Comparison of ENCODE assay signal across 20 cellular contexts in the genomic region with DNA sequence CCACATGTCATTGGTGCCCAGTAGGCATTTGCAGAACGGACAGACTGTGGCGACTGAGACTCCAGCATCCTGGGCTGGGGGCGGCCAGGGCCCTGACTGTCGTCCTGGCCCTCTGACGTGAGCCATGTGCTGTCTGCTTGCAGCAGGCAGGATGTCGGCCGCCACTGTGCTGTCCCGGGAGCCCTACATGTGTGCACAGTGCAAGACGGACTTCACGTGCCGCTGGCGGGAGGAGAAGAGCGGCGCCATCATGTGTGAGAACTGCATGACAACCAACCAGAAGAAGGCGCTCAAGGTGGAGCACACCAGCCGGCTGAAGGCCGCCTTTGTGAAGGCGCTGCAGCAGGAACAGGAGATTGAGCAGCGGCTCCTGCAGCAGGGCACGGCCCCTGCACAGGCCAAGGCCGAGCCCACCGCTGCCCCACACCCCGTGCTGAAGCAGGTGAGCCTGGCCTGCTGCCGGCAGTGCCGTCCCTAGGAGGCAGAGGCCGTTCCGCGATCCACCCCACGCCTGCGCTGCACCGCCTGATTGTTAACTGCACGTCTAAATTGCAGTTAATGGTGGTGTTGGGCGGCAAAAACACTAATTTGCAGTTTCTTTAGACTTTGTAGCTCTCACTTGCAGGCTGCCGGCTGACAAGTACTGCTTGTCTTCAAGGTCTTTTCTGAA. TPM values are rescaled to one million over a fixed set of nuclear protein-coding genes. Genes with fewer than 3 reads are reported as not detected.
DNase-seq lines count a peak whose midpoint lies in the region; ATAC-seq, FAIRE-seq and TF ChIP-seq lines count a peak whose summit lies in the region.
"Had no signal": no experiment of that assay in that cellular context is flagged by ENCODE, and none has a peak within 500 bp of the region (broad histone marks: within the 10 kb centered on the region; RNA-seq: fewer than 3 reads in every experiment).

No MANE protein-coding gene starts in this region.

- H3K79me2 ChIP-seq in HepG2 (ENCODE audit: insufficient read depth, low read length), result no peaks in the 10 kb centered on the region

- CTCF ChIA-PET in RWPE1 (lab: Yijun Ruan, JAX) (no interaction called here), HepG2 (lab: Yijun Ruan, JAX; ENCODE audit: low intra/inter-chr PET ratio, low total read pairs) (no interaction called here)

- no peaks in the 10 kb centered on the region for H3K27me3 ChIP-seq in HUES6 (ENCODE audit: control insufficient read depth, insufficient read depth, low read length)
- H3K27me3 ChIP-seq in HepG2 (ENCODE audit: control insufficient read depth in 1 of 2, insufficient read depth in 2 of 2, low read length in 2 of 2), result no peaks in the 10 kb centered on the region
- H3K27me3 ChIP-seq: BE2C had no signal

- in situ Hi-C loops in HepG2 (cut with HindIII; ENCODE audit: extremely low pct_ligation_motif_present, low pct_unique_long_range_greater_than_20kb), result no loop called here

- 98% methylated on average over 17 of the region's 34 CpGs for WGBS in HepG2 (ENCODE audit: low lambda C conversion rate)

- no peak overlapping the region for H3K4me2 ChIP-seq in HepG2 (ENCODE audit: low read depth, low read length)
- H3K4me2 ChIP-seq: A549 had no signal

- peaks cover 94% of the 10 kb centered on the region for H3K36me3 Mint-ChIP-seq in stimulated activated effector memory CD8-positive, alpha-beta T cell treated with anti-CD3 and anti-CD28 coated beads, Interleukin-12 subunit alpha, Interleukin-12 subunit beta, amount 100 ng/mL, for 72 hours

- H3K4me3 Mint-ChIP-seq in stimulated activated effector memory CD8-positive, alpha-beta T cell treated with anti-CD3 and anti-CD28 coated beads, Interleukin-12 subunit alpha, Interleukin-12 subunit beta, amount 100 ng/mL, for 72 hours, result no peak overlapping the region
- H3K4me3 Mint-ChIP-seq: CD4-positive, alpha-beta memory T cell; HFFc6 had no signal

- DNase-seq in RWPE1 (ENCODE audit: low spot score), result no peak
- no peak for DNase-seq in HepG2 (ENCODE audit: low spot score)
- no peak for DNase-seq in stimulated activated effector memory CD8-positive, alpha-beta T cell treated with anti-CD3 and anti-CD28 coated beads, Interleukin-12 subunit alpha, Interleukin-12 subunit beta, amount 100 ng/mL, for 72 hours (ENCODE audit: low spot score in 2 of 2)
- no peak for DNase-seq in NCI-H82 (lab: John Stamatoyannopoulos, UW)
- no peak for DNase-seq in NK-92 treated with Interleukin-12 subunit alpha and Interleukin-12 subunit beta, amount 100 ng/mL, for 24 hours (lab: John Stamatoyannopoulos, UW)
- DNase-seq: BE2C; CD4-positive, alpha-beta memory T cell; DMS79 treated with DMSO at 0.1 percent for 48 hours; EL; HCEC 1CT; HFFc6; IMR-90 had no signal

- H3K9me3 ChIP-seq in HUES6 (ENCODE audit: control insufficient read depth, insufficient read depth, low read depth, low read length) (no peaks in the 10 kb centered on the region), HepG2 (ENCODE audit: low read length) (no peaks in the 10 kb centered on the region)
- H3K9me3 ChIP-seq: A549, BE2C had no signal

- no peak for TF ChIP-seq POLR2A in HepG2 (IDR thresholded peaks at IDR 0.05; ENCODE audit: insufficient read depth in 1 of 2, low read depth in 2 of 2, low read length in 2 of 2)

- H4K20me1 ChIP-seq in HepG2 (ENCODE audit: insufficient read depth, low read length), result no peaks in the 10 kb centered on the region

- H3K4me1 Mint-ChIP-seq in stimulated activated effector memory CD8-positive, alpha-beta T cell treated with anti-CD3 and anti-CD28 coated beads, Interleukin-12 subunit alpha, Interleukin-12 subunit beta, amount 100 ng/mL, for 72 hours, result no peaks in the 10 kb centered on the region

- H3K27ac Mint-ChIP-seq in stimulated activated effector memory CD8-positive, alpha-beta T cell treated with anti-CD3 and anti-CD28 coated beads, Interleukin-12 subunit alpha, Interleukin-12 subunit beta, amount 100 ng/mL, for 72 hours, result peak overlapping the region; percentile 77
- H3K27ac Mint-ChIP-seq: HFFc6 had no signal

- no peak overlapping the region for H3K9ac ChIP-seq in HUES6 (ENCODE audit: low read length)
- no peak overlapping the region for H3K9ac ChIP-seq in HepG2 (ENCODE audit: insufficient read depth, low read depth, low read length)

- TF ChIP-seq RAD21 in HepG2 (CRISPR knock-in tag; IDR thresholded peaks at IDR 0.05), result no peak

- TF ChIP-seq CTCF in RWPE1 (conservative IDR thresholded peaks at IDR 0.05; ENCODE audit: low read depth) (no peak), HepG2 (CRISPR knock-in tag; IDR thresholded peaks at IDR 0.05) (no peak)

- no TSS peak for BruUV-seq in HepG2 (replicated peaks; lab: Mats Ljungman, UMichigan)

- POLR2A ChIA-PET in RWPE1 (lab: Yijun Ruan, JAX; ENCODE audit: low non-redundant PET) (no interaction called here), HepG2 (lab: Yijun Ruan, JAX) (no interaction called here)

- H3K4me3 ChIP-seq in HUES6 (ENCODE audit: low read depth, low read length) (no peak overlapping the region), HepG2 (replicated peaks in 1 of 3; ENCODE audit: insufficient read depth in 1 of 3, low read depth in 2 of 3, low read length in 3 of 3) (no peak overlapping the region)
- H3K4me3 ChIP-seq: A549 had no signal

- H2AFZ ChIP-seq in HepG2 (ENCODE audit: low read length), result no peak overlapping the region

- H3K36me3 ChIP-seq in HUES6 (ENCODE audit: control insufficient read depth, insufficient read depth, low read length) (peaks cover 100% of the 10 kb centered on the region), HepG2 (replicated peaks in 1 of 2; ENCODE audit: control insufficient read depth in 1 of 2, insufficient read depth in 2 of 2, low read length in 2 of 2) (peaks cover 28 to 90% of the 10 kb centered on the region in 2 experiments; a peak in 4 of 5 replicates)

- intact Hi-C loops in HepG2 (cut with micrococcal nuclease; ENCODE audit: unreplicated experiment), result no loop called here

- no peaks in the 10 kb centered on the region for H3K9me3 Mint-ChIP-seq in stimulated activated effector memory CD8-positive, alpha-beta T cell treated with anti-CD3 and anti-CD28 coated beads, Interleukin-12 subunit alpha, Interleukin-12 subunit beta, amount 100 ng/mL, for 72 hours
- H3K9me3 Mint-ChIP-seq: HFFc6 had no signal

- H3K4me1 ChIP-seq in HUES6 (ENCODE audit: control insufficient read depth, insufficient read depth, low read length) (no peaks in the 10 kb centered on the region), HepG2 (ENCODE audit: insufficient read depth, low read length) (no peaks in the 10 kb centered on the region)
- H3K4me1 ChIP-seq: A549, BE2C had no signal

- no peak for TF ChIP-seq EP300 in HepG2 (IDR thresholded peaks at IDR 0.05; ENCODE audit: low read depth in 2 of 2, low read length in 2 of 2)
- no peak for TF ChIP-seq EP300 in HepG2 (CRISPR knock-in tag; IDR thresholded peaks at IDR 0.05; ENCODE audit: borderline replicate concordance)

- FAIRE-seq in HepG2 (lab: Jason Lieb, UNC), result no peak
- FAIRE-seq: A549, G401.6, GM12891, H1 had no signal

- H3K27ac ChIP-seq in HUES6 (ENCODE audit: low read depth, low read length) (0 out of 2 replicates have a peak overlapping the region, but pooled peaks have one; percentile 28), RWPE1 (0 out of 2 replicates have a peak overlapping the region, but pooled peaks have one; percentile 4), HepG2 (ENCODE audit: extremely low read length, insufficient read depth, low read length) (no peak overlapping the region)
- H3K27ac ChIP-seq: A549, C4-2B, HL-60 had no signal

- ATAC-seq in HepG2 (no peak), HG03135 (IDR thresholded peaks at IDR 0.05; ENCODE audit: unreplicated experiment) (no peak)
- no peak for ATAC-seq in stimulated activated effector memory CD8-positive, alpha-beta T cell treated with anti-CD3 and anti-CD28 coated beads, Interleukin-12 subunit alpha, Interleukin-12 subunit beta, amount 100 ng/mL, for 72 hours
- ATAC-seq: A549 had no signal

RNA-seq across cellular contexts. Expression of a gene that starts 14.2 kb away (rescaled TPM):
- 0.71 and 0.86 TPM in 2 replicates for total RNA-seq in HepG2 (2016; rRNA removed; fragmentation: Illumina TruSeq; extraction: Trizol)
- 0.35 and 0.40 TPM in 2 replicates for total RNA-seq in HepG2 (2016; cell fraction: cytosol; rRNA removed; fragmentation: Illumina TruSeq; extraction: Trizol; ENCODE audit: low read depth)
- 0.65 and 0.85 TPM in 2 replicates for total RNA-seq in HepG2 (2016; cell fraction: insoluble cytoplasmic fraction; rRNA removed; fragmentation: Illumina TruSeq; extraction: Trizol)
- 0.83 and 1.3 TPM in 2 replicates for total RNA-seq in HepG2 (2016; cell fraction: membrane; rRNA removed; fragmentation: Illumina TruSeq; extraction: Trizol)
- 0.50 and 1.3 TPM in 2 replicates for total RNA-seq in HepG2 (2016; cell fraction: nucleus; rRNA removed; fragmentation: Illumina TruSeq; extraction: Trizol)
- polyA plus RNA-seq in HepG2 (2011; rRNA removed), result 1.2 and 2.0 TPM in 2 replicates
- polyA plus RNA-seq in HepG2 (2011; cell fraction: cytosol; rRNA removed), result 1.4 and 2.8 TPM in 2 replicates
- 6.3 and 8.3 TPM in 2 replicates for polyA plus RNA-seq in HepG2 (2011; cell fraction: nucleus; rRNA removed)
- polyA plus RNA-seq in HepG2 (2012), result 0.81 and 1.2 TPM in 2 replicates
- polyA plus RNA-seq in HepG2 (2016; cell fraction: cytosol; fragmentation: Illumina TruSeq; extraction: Trizol; ENCODE audit: low read depth), result 0.16 and 0.19 TPM in 2 replicates
- 1.1 and 1.7 TPM in 2 replicates for polyA plus RNA-seq in HepG2 (2016; cell fraction: insoluble cytoplasmic fraction; fragmentation: Illumina TruSeq; extraction: Trizol; ENCODE audit: low read depth)
- 0.68 and 0.82 TPM in 2 replicates for polyA plus RNA-seq in HepG2 (2016; cell fraction: membrane; fragmentation: Illumina TruSeq; extraction: Trizol; ENCODE audit: low read depth)
- 1.3 and 2.4 TPM in 2 replicates for polyA plus RNA-seq in HepG2 (2016; cell fraction: nucleus; fragmentation: Illumina TruSeq; extraction: Trizol; ENCODE audit: insufficient read depth, low read depth)
- polyA minus RNA-seq in HepG2 (2011; rRNA and poly(A)+ RNA removed; ENCODE audit: low replicate concordance), result 2.0 and 5.3 TPM in 2 replicates
- 1.3 and 1.5 TPM in 2 replicates for polyA minus RNA-seq in HepG2 (2011; cell fraction: cytosol; rRNA and poly(A)+ RNA removed)
- polyA minus RNA-seq in HepG2 (2011; cell fraction: nucleus; rRNA and poly(A)+ RNA removed), result 1.9 and 3.7 TPM in 2 replicates

RNA-seq across cellular contexts. Expression of a gene that starts 14.9 kb away (rescaled TPM):
- 278 and 337 TPM in 2 replicates for total RNA-seq in HepG2 (2016; rRNA removed; fragmentation: Illumina TruSeq; extraction: Trizol)
- 98.4 and 99.8 TPM in 2 replicates for total RNA-seq in HepG2 (2016; cell fraction: cytosol; rRNA removed; fragmentation: Illumina TruSeq; extraction: Trizol; ENCODE audit: low read depth)
- 323 and 362 TPM in 2 replicates for total RNA-seq in HepG2 (2016; cell fraction: insoluble cytoplasmic fraction; rRNA removed; fragmentation: Illumina TruSeq; extraction: Trizol)
- total RNA-seq in HepG2 (2016; cell fraction: membrane; rRNA removed; fragmentation: Illumina TruSeq; extraction: Trizol), result 84.6 and 89.0 TPM in 2 replicates
- 193 and 208 TPM in 2 replicates for total RNA-seq in HepG2 (2016; cell fraction: nucleus; rRNA removed; fragmentation: Illumina TruSeq; extraction: Trizol)
- polyA plus RNA-seq in HepG2 (2011; rRNA removed), result 366 and 368 TPM in 2 replicates
- 715 and 846 TPM in 2 replicates for polyA plus RNA-seq in HepG2 (2011; cell fraction: cytosol; rRNA removed)
- 199 and 226 TPM in 2 replicates for polyA plus RNA-seq in HepG2 (2011; cell fraction: nucleus; rRNA removed)
- 207 and 262 TPM in 2 replicates for polyA plus RNA-seq in HepG2 (2012)
- 72.4 and 85.3 TPM in 2 replicates for polyA plus RNA-seq in HepG2 (2016; cell fraction: cytosol; fragmentation: Illumina TruSeq; extraction: Trizol; ENCODE audit: low read depth)
- polyA plus RNA-seq in HepG2 (2016; cell fraction: insoluble cytoplasmic fraction; fragmentation: Illumina TruSeq; extraction: Trizol; ENCODE audit: low read depth), result 186 TPM in 2 replicates
- polyA plus RNA-seq in HepG2 (2016; cell fraction: membrane; fragmentation: Illumina TruSeq; extraction: Trizol; ENCODE audit: low read depth), result 52.4 and 56.3 TPM in 2 replicates
- 235 and 237 TPM in 2 replicates for polyA plus RNA-seq in HepG2 (2016; cell fraction: nucleus; fragmentation: Illumina TruSeq; extraction: Trizol; ENCODE audit: insufficient read depth, low read depth)
- 73.2 and 83.5 TPM in 2 replicates for polyA minus RNA-seq in HepG2 (2011; rRNA and poly(A)+ RNA removed; ENCODE audit: low replicate concordance)
- polyA minus RNA-seq in HepG2 (2011; cell fraction: cytosol; rRNA and poly(A)+ RNA removed), result 58.6 and 70.0 TPM in 2 replicates
- 42.1 and 44.4 TPM in 2 replicates for polyA minus RNA-seq in HepG2 (2011; cell fraction: nucleus; rRNA and poly(A)+ RNA removed)

RNA-seq across cellular contexts. Expression of a gene that starts 27.6 kb away (rescaled TPM):
- total RNA-seq in HepG2 (2016; rRNA removed; fragmentation: Illumina TruSeq; extraction: Trizol), result 0.32 and 0.89 TPM in 2 replicates
- 0.30 and 0.44 TPM in 2 replicates for total RNA-seq in HepG2 (2016; cell fraction: cytosol; rRNA removed; fragmentation: Illumina TruSeq; extraction: Trizol; ENCODE audit: low read depth)
- total RNA-seq in HepG2 (2016; cell fraction: insoluble cytoplasmic fraction; rRNA removed; fragmentation: Illumina TruSeq; extraction: Trizol), result 0.19 and 0.69 TPM in 2 replicates
- 0.28 and 0.41 TPM in 2 replicates for total RNA-seq in HepG2 (2016; cell fraction: membrane; rRNA removed; fragmentation: Illumina TruSeq; extraction: Trizol)
- 1.1 and 1.4 TPM in 2 replicates for total RNA-seq in HepG2 (2016; cell fraction: nucleus; rRNA removed; fragmentation: Illumina TruSeq; extraction: Trizol)
- 4.0 TPM in 2 replicates for polyA plus RNA-seq in HepG2 (2011; rRNA removed)
- polyA plus RNA-seq in HepG2 (2011; cell fraction: cytosol; rRNA removed), result 0.47 and 1.4 TPM in 2 replicates
- polyA plus RNA-seq in HepG2 (2011; cell fraction: nucleus; rRNA removed), result 61.3 and 67.2 TPM in 2 replicates
- polyA plus RNA-seq in HepG2 (2012), result 5.6 and 8.4 TPM in 2 replicates
- polyA plus RNA-seq in HepG2 (2016; cell fraction: cytosol; fragmentation: Illumina TruSeq; extraction: Trizol; ENCODE audit: low read depth), result 0.37 TPM in 1 of 2 replicates, not detected in the other
- 0.09 TPM in 1 of 2 replicates, not detected in the other for polyA plus RNA-seq in HepG2 (2016; cell fraction: insoluble cytoplasmic fraction; fragmentation: Illumina TruSeq; extraction: Trizol; ENCODE audit: low read depth)
- polyA plus RNA-seq in HepG2 (2016; cell fraction: membrane; fragmentation: Illumina TruSeq; extraction: Trizol; ENCODE audit: low read depth), result not detected in 2 replicates
- polyA plus RNA-seq in HepG2 (2016; cell fraction: nucleus; fragmentation: Illumina TruSeq; extraction: Trizol; ENCODE audit: insufficient read depth, low read depth), result 9.8 and 10.6 TPM in 2 replicates
- polyA minus RNA-seq in HepG2 (2011; rRNA and poly(A)+ RNA removed; ENCODE audit: low replicate concordance), result 0.86 and 2.2 TPM in 2 replicates
- polyA minus RNA-seq in HepG2 (2011; cell fraction: cytosol; rRNA and poly(A)+ RNA removed), result 0.49 TPM in 1 of 2 replicates, not detected in the other
- polyA minus RNA-seq in HepG2 (2011; cell fraction: nucleus; rRNA and poly(A)+ RNA removed), result 5.0 and 5.3 TPM in 2 replicates

RNA-seq across cellular contexts. Expression of a gene that starts 37.0 kb away (rescaled TPM):
- total RNA-seq in HepG2 (2016; rRNA removed; fragmentation: Illumina TruSeq; extraction: Trizol), result 0.09 TPM in 1 of 2 replicates, not detected in the other
- not detected in 2 replicates for total RNA-seq in HepG2 (2016; cell fraction: cytosol; rRNA removed; fragmentation: Illumina TruSeq; extraction: Trizol; ENCODE audit: low read depth)
- total RNA-seq in HepG2 (2016; cell fraction: insoluble cytoplasmic fraction; rRNA removed; fragmentation: Illumina TruSeq; extraction: Trizol), result 0.15 TPM in 1 of 2 replicates, not detected in the other
- not detected in 2 replicates for total RNA-seq in HepG2 (2016; cell fraction: membrane; rRNA removed; fragmentation: Illumina TruSeq; extraction: Trizol)
- total RNA-seq in HepG2 (2016; cell fraction: nucleus; rRNA removed; fragmentation: Illumina TruSeq; extraction: Trizol), result 0.16 and 0.19 TPM in 2 replicates
- polyA plus RNA-seq in HepG2 (2011; rRNA removed), result 0.18 and 0.37 TPM in 2 replicates
- polyA plus RNA-seq in HepG2 (2011; cell fraction: cytosol; rRNA removed), result 0.16 and 0.19 TPM in 2 replicates
- polyA plus RNA-seq in HepG2 (2011; cell fraction: nucleus; rRNA removed), result 0.66 and 0.74 TPM in 2 replicates
- polyA plus RNA-seq in HepG2 (2012), result 0.31 and 0.51 TPM in 2 replicates
- polyA plus RNA-seq in HepG2 (2016; cell fraction: cytosol; fragmentation: Illumina TruSeq; extraction: Trizol; ENCODE audit: low read depth), result not detected in 2 replicates
- 0.05 and 0.12 TPM in 2 replicates for polyA plus RNA-seq in HepG2 (2016; cell fraction: insoluble cytoplasmic fraction; fragmentation: Illumina TruSeq; extraction: Trizol; ENCODE audit: low read depth)
- not detected in 2 replicates for polyA plus RNA-seq in HepG2 (2016; cell fraction: membrane; fragmentation: Illumina TruSeq; extraction: Trizol; ENCODE audit: low read depth)
- polyA plus RNA-seq in HepG2 (2016; cell fraction: nucleus; fragmentation: Illumina TruSeq; extraction: Trizol; ENCODE audit: insufficient read depth, low read depth), result 0.35 and 0.44 TPM in 2 replicates
- 0.20 and 0.30 TPM in 2 replicates for polyA minus RNA-seq in HepG2 (2011; rRNA and poly(A)+ RNA removed; ENCODE audit: low replicate concordance)
- 0.26 and 0.30 TPM in 2 replicates for polyA minus RNA-seq in HepG2 (2011; cell fraction: cytosol; rRNA and poly(A)+ RNA removed)
- polyA minus RNA-seq in HepG2 (2011; cell fraction: nucleus; rRNA and poly(A)+ RNA removed), result 0.26 and 0.37 TPM in 2 replicates
- polyA plus RNA-seq: CD4-positive, alpha-beta memory T cell had no signal
